8 cellular contexts compared by ENCODE assay signal in the genomic region with DNA sequence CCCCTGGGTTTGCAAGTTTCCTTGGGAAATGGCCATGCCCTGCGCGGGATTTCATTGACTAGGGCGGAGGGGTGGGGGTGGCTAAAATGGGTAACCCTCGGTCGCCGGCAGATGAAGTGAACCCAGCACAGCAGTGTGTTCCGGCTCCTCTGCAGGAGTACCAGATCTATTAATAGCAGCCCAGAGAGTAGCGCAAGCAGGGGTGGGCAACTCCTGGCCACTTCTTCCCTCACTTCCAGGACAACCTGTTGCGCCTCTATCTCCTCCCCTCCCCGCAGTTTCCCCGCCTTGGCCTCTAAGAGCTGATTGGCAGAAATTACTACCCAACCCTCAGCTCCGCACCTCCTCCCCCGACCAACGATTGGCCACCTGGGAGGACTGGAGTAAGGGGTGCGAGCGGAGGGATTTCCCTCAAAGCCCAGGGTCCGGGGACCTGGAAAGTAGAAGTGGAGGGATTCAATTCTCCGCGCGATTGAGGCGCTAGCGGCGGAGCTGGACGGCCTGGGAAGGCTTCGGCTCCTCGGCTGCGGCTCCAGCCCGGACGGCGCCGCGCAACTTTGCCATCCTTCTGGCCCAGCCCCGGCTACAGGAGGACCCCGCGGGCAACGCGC. TPM values are rescaled to one million over a fixed set of nuclear protein-coding genes. Genes with fewer than 3 reads are reported as not detected.
DNase-seq lines count a peak whose midpoint lies in the region; ATAC-seq and TF ChIP-seq lines count a peak whose summit lies in the region.

A gene with protein sequence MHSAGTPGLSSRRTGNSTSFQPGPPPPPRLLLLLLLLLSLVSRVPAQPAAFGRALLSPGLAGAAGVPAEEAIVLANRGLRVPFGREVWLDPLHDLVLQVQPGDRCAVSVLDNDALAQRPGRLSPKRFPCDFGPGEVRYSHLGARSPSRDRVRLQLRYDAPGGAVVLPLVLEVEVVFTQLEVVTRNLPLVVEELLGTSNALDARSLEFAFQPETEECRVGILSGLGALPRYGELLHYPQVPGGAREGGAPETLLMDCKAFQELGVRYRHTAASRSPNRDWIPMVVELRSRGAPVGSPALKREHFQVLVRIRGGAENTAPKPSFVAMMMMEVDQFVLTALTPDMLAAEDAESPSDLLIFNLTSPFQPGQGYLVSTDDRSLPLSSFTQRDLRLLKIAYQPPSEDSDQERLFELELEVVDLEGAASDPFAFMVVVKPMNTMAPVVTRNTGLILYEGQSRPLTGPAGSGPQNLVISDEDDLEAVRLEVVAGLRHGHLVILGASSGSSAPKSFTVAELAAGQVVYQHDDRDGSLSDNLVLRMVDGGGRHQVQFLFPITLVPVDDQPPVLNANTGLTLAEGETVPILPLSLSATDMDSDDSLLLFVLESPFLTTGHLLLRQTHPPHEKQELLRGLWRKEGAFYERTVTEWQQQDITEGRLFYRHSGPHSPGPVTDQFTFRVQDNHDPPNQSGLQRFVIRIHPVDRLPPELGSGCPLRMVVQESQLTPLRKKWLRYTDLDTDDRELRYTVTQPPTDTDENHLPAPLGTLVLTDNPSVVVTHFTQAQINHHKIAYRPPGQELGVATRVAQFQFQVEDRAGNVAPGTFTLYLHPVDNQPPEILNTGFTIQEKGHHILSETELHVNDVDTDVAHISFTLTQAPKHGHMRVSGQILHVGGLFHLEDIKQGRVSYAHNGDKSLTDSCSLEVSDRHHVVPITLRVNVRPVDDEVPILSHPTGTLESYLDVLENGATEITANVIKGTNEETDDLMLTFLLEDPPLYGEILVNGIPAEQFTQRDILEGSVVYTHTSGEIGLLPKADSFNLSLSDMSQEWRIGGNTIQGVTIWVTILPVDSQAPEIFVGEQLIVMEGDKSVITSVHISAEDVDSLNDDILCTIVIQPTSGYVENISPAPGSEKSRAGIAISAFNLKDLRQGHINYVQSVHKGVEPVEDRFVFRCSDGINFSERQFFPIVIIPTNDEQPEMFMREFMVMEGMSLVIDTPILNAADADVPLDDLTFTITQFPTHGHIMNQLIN (N-terminal part only) (plus strand): TSS at position 443 of the 611 bp plus-strand sequence. CDS start 268 bp downstream, outside the sequence.

- H3K4me1 ChIP-seq in mucosa of descending colon (ENCODE audit: low read depth) = peaks cover 7% of the 10 kb centered on the region

- H3K4me3 ChIP-seq in epithelial cell of esophagus (ENCODE audit: low read length) (peak within 1 kb of the TSS; percentile 51), mucosa of descending colon (no peak within 1 kb of the TSS)

- peak; percentile 71 to 78 for DNase-seq in NCI-H2081 (lab: John Stamatoyannopoulos, UW)
- no peak for DNase-seq in NCI-H2081 treated with DMSO at 0.1 percent for 48 hours (lab: John Stamatoyannopoulos, UW)
- peak; percentile 88 for DNase-seq in NCI-H82 (lab: John Stamatoyannopoulos, UW)
- peak; percentile 76 for DNase-seq in epithelial cell of esophagus (ENCODE audit: low read depth)
- DNase-seq in mucosa of descending colon = peak in 2 of 3 donors; percentile 55 to 64
- DNase-seq in mesenteric fat pad (ENCODE audit: low spot score) = no peak
- no peak for DNase-seq in T-helper 9 cell

- ATAC-seq in mucosa of descending colon (peak; percentile 83), HG03039 (IDR thresholded peaks at IDR 0.05; ENCODE audit: unreplicated experiment) (no peak)

- H3K36me3 ChIP-seq in mucosa of descending colon (ENCODE audit: low read depth) = no peaks in the 10 kb centered on the region

- no peak for TF ChIP-seq CTCF in epithelial cell of esophagus (IDR thresholded peaks at IDR 0.05; ENCODE audit: insufficient read depth, low read depth, low read length, missing control alignments)
- no peak for TF ChIP-seq CTCF in mucosa of descending colon (IDR thresholded peaks at IDR 0.05)

- intact Hi-C loops in mucosa of descending colon (cut with DNase I, micrococcal nuclease) = loop anchor here in 1 of 2 donors (2.0 kb wide), 1 partner anchor 76 kb away; no protein-coding TSS in a partner anchor

- no peaks in the 10 kb centered on the region for H3K9me3 ChIP-seq in mucosa of descending colon

RNA-seq across cellular contexts. Expression of the gene that starts here (rescaled TPM):
- 1 to 10 TPM in 2 of 3 donors, under 1 TPM in 1; 0.82 to 3.3 (median 1.3) TPM for total RNA-seq in mucosa of descending colon
- total RNA-seq in mesenteric fat pad = 0.61 TPM

Comparison
In these comparisons a context has a peak if more than half of its experiments do, and no peak if none do; other contexts are left out.
1. DNase-seq: peak in NCI-H2081 (2 of 2), NCI-H82 (single experiment), epithelial cell of esophagus (single experiment) and mucosa of descending colon (2 of 3); none in NCI-H2081 treated with DMSO at 0.1 percent for 48 hours (single experiment), mesenteric fat pad (single experiment) and T-helper 9 cell (single experiment).